9 cellular contexts compared by ENCODE assay signal in the genomic region with DNA sequence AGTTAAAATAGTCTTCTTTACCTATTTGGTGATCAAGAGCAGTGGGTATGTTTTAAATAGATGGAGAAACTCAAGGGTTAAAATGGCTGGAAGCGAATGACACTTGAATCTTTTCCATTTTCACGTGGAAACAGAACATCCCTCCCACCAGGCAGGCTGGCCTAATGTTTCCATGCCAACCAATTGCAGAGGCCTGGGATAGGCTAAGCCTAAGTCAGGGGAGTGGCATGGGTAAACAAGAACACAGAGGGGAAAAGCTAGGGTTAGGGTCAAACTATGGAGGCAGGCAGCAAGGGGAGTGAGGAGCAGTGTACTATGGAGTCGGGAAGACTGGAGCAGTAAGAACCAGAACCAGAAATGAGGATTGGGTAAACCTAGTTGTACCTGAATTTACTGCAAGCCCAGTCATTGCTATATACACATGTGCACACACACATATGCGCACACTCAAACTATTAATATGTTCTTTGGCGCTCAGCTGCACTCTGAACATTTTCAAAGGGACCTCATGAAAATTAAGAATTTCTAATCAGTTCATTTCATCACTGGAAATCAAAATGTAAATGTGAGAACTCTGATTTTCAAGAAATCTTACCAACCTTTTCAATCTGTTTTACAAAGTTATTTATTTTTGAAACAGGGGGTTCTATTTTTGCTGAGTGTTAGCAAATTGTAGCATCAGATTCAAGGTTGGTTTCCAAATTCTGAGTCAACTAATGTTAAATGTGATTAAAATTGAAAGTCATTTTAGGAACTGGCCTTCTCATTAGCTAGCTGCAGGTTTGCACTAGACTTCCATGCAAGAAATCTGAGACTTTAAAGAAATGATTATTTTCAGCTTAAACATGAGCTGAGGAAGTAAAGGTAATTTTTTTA.
DNase-seq lines count a peak whose midpoint lies in the region; ATAC-seq lines count a peak whose summit lies in the region.
"Had no signal": no experiment of that assay in that cellular context is flagged by ENCODE, and none has a peak within 500 bp of the region (broad histone marks: within the 10 kb centered on the region; RNA-seq: fewer than 3 reads in every experiment).

No MANE protein-coding gene starts in this region.

- H3K36me3 ChIP-seq in H7 (replicated peaks; ENCODE audit: control insufficient read depth, insufficient read depth, low read length), result no peaks in the 10 kb centered on the region

- no peak overlapping the region for H3K4me3 ChIP-seq in H7 (ENCODE audit: insufficient read depth, low read depth, low read length)

- peak; percentile 66 for DNase-seq in H7
- peak; percentile 11 for DNase-seq in iPS DF 4.7 (ENCODE audit: extremely low read depth, low spot score)
- DNase-seq in NCI-H1092 treated with DMSO at 0.1 percent for 48 hours (lab: John Stamatoyannopoulos, UW), result no peak
- DNase-seq in middle frontal gyrus (ENCODE audit: extremely low spot score, low spot score), result no peak
- no peak for DNase-seq in NCI-H524 treated with DMSO at 0.1 percent for 48 hours (lab: John Stamatoyannopoulos, UW)
- no peak for DNase-seq in cortex of kidney (lab: John Stamatoyannopoulos, UW)
- DNase-seq: T1000 had no signal

- ATAC-seq in GM18909 (IDR thresholded peaks at IDR 0.05; ENCODE audit: poor library complexity, unreplicated experiment) (peak; percentile 92), HG03521 (IDR thresholded peaks at IDR 0.05; ENCODE audit: unreplicated experiment) (peak; percentile 56)

- no peaks in the 10 kb centered on the region for H3K27me3 ChIP-seq in H7 (ENCODE audit: control insufficient read depth, insufficient read depth, low read length)

Comparison
In these comparisons a context has a peak if more than half of its experiments do, and no peak if none do; other contexts are left out.
1. DNase-seq: peak in H7 (single experiment) and iPS DF 4.7 (single experiment); none in NCI-H1092 treated with DMSO at 0.1 percent for 48 hours (single experiment), middle frontal gyrus (single experiment), NCI-H524 treated with DMSO at 0.1 percent for 48 hours (single experiment) and cortex of kidney (single experiment).